ENCODE assay signal across 8 cellular contexts in the genomic region with DNA sequence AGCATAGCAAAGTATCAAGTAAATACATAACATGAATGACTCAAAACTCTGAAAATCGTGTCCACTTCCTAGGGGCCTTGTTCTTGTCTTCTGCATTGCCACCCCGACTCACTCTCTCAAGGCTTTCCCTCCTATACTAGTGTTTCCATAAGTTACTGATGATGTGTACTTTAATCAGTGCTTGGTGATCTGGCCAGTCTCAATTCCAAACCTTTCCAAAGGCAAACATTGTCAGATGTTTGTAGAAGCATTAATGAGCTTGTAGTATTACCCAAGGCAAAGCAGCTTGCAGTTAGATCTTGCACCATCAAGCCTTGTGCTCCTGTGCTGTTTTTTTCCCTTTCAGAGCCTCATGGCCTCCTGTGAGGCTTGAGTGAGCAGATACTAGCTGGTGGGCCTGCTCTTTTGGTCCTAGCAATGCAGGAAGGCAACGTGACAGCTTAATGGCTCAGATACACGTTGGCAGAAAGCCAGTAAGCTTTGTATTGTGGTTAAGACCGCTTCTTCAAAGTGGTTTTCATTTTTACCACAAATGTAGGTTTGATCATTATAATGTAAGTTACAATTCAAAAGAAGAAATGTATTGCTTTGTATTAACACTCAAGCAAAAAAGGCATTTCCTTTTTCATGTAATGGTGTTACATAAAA. TPM values are rescaled to one million over a fixed set of nuclear protein-coding genes. Genes with fewer than 3 reads are reported as not detected.
A peak's percentile ranks its signal among the peaks of the same experiment; 100 is the strongest.
DNase-seq lines count a peak whose midpoint lies in the region; ATAC-seq, FAIRE-seq and TF ChIP-seq lines count a peak whose summit lies in the region.

No MANE protein-coding gene starts in this region.

- H2AFZ ChIP-seq in MM.1S (ENCODE audit: low read length) = no peak overlapping the region

- peak; percentile 73 to 84 for ATAC-seq in natural killer cell treated with Interleukin-12 subunit alpha and Interleukin-12 subunit beta and Interleukin-15 and Interleukin-18, amount 100 ng/mL, for 72 hours

- peaks cover 55% of the 10 kb centered on the region for H3K79me2 ChIP-seq in MM.1S (ENCODE audit: low read length)

- peaks cover 26% of the 10 kb centered on the region for H3K36me3 Mint-ChIP-seq in natural killer cell treated with Interleukin-12 subunit alpha and Interleukin-12 subunit beta and Interleukin-15 and Interleukin-18, amount 100 ng/mL, for 72 hours

- no peak for TF ChIP-seq CTCF in MM.1S (IDR thresholded peaks at IDR 0.05; ENCODE audit: low read length)
- TF ChIP-seq CTCF in cardiac fibroblast (IDR thresholded peaks at IDR 0.05; ENCODE audit: low read depth, low read length) = no peak

- no peak overlapping the region for H3K9ac ChIP-seq in MM.1S (ENCODE audit: low read length)

- no peaks in the 10 kb centered on the region for H3K9me3 Mint-ChIP-seq in natural killer cell treated with Interleukin-12 subunit alpha and Interleukin-12 subunit beta and Interleukin-15 and Interleukin-18, amount 100 ng/mL, for 72 hours

- FAIRE-seq in HTR-8/SVneo (lab: Jason Lieb, UNC) = no peak

- H3K4me3 Mint-ChIP-seq in natural killer cell treated with Interleukin-12 subunit alpha and Interleukin-12 subunit beta and Interleukin-15 and Interleukin-18, amount 100 ng/mL, for 72 hours = peak overlapping the region; percentile 47

- peaks cover 19% of the 10 kb centered on the region for H4K20me1 ChIP-seq in MM.1S (ENCODE audit: insufficient read depth, low read length)

- peak; percentile 64 for DNase-seq in NK-92 treated with Interleukin-12 subunit alpha and Interleukin-12 subunit beta, amount 100 ng/mL, for 24 hours (lab: John Stamatoyannopoulos, UW)
- no peak for DNase-seq in NK-92 (lab: John Stamatoyannopoulos, UW; ENCODE audit: unreplicated experiment)
- DNase-seq in HCEC 1CT = peak; percentile 56
- peak; percentile 92 for DNase-seq in MM.1S
- peak in 4 of 5 donors; percentile 9 to 84 (median 25) for DNase-seq in T-helper 1 cell
- peak; percentile 78 to 80 for DNase-seq in cardiac fibroblast (ENCODE audit: low read depth in 2 of 2)
- peak; percentile 61 for DNase-seq in natural killer cell treated with Interleukin-12 subunit alpha and Interleukin-12 subunit beta and Interleukin-15 and Interleukin-18, amount 100 ng/mL, for 72 hours (ENCODE audit: low spot score)
- no peak for DNase-seq in HTR-8/SVneo (ENCODE audit: insufficient read length, low spot score)

- no peaks in the 10 kb centered on the region for H3K36me3 ChIP-seq in MM.1S (replicated peaks; ENCODE audit: insufficient read depth, low read length)

- H3K27ac ChIP-seq in MM.1S (ENCODE audit: low read length) = no peak overlapping the region

- H3K4me3 ChIP-seq in MM.1S (ENCODE audit: low read length) = no peak overlapping the region
- no peak overlapping the region for H3K4me3 ChIP-seq in cardiac fibroblast (replicated peaks in 1 of 2; ENCODE audit: low read depth in 2 of 2, low read length in 2 of 2)

- H3K4me2 ChIP-seq in MM.1S (ENCODE audit: low read depth, low read length) = peak overlapping the region; percentile 0; the same call in 1 of the 2 replicates

- peaks cover 30 to 43% of the 10 kb centered on the region in 2 donors for H3K4me1 Mint-ChIP-seq in natural killer cell treated with Interleukin-12 subunit alpha and Interleukin-12 subunit beta and Interleukin-15 and Interleukin-18, amount 100 ng/mL, for 72 hours (ENCODE audit: low read depth in 2 of 2)

- H3K4me1 ChIP-seq in MM.1S (ENCODE audit: low read length) = peaks cover 33% of the 10 kb centered on the region

- peaks cover 16% of the 10 kb centered on the region; the same call in 1 of the 2 replicates for H3F3A ChIP-seq in MM.1S (ENCODE audit: insufficient read depth, low read length)

- peak overlapping the region in 1 of 2 donors; percentile 25 for H3K27ac Mint-ChIP-seq in natural killer cell treated with Interleukin-12 subunit alpha and Interleukin-12 subunit beta and Interleukin-15 and Interleukin-18, amount 100 ng/mL, for 72 hours

- H3K9me2 ChIP-seq in MM.1S (replicated peaks; ENCODE audit: insufficient read depth, low read length) = no peaks in the 10 kb centered on the region

- H3K27me3 Mint-ChIP-seq in natural killer cell treated with Interleukin-12 subunit alpha and Interleukin-12 subunit beta and Interleukin-15 and Interleukin-18, amount 100 ng/mL, for 72 hours = peaks cover 8 to 16% of the 10 kb centered on the region in 2 donors

- H3K27me3 ChIP-seq in MM.1S (replicated peaks; ENCODE audit: insufficient read depth, low read length) = 0 out of 2 replicates have a peak, but pooled peaks cover 7% of the 10 kb centered on the region

- H3K9me3 ChIP-seq in MM.1S (replicated peaks; ENCODE audit: insufficient read depth, low read length) = no peaks in the 10 kb centered on the region

RNA-seq across cellular contexts. Expression of gene RBPJ, which starts 51.8 kb away (rescaled TPM):
- total RNA-seq in natural killer cell treated with Interleukin-12 subunit alpha and Interleukin-12 subunit beta and Interleukin-15 and Interleukin-18, amount 100 ng/mL, for 72 hours = 100 to 1,000 TPM; 179 to 212 TPM

Comparison
In these comparisons a context has a peak if more than half of its experiments do, and no peak if none do; other contexts are left out.
1. DNase-seq: peak in NK-92 treated with Interleukin-12 subunit alpha and Interleukin-12 subunit beta, amount 100 ng/mL, for 24 hours (single experiment), HCEC 1CT (single experiment), MM.1S (single experiment), T-helper 1 cell (4 of 5), cardiac fibroblast (2 of 2) and natural killer cell treated with Interleukin-12 subunit alpha and Interleukin-12 subunit beta and Interleukin-15 and Interleukin-18, amount 100 ng/mL, for 72 hours (single experiment); none in NK-92 (single experiment) and HTR-8/SVneo (single experiment).